In genomic region chr9:7171461-7171860, GRCh38 we compare ENCODE assay signal across 19 cellular contexts.
"Had no signal": no experiment of that assay in that cellular context is flagged by ENCODE, and none has a peak within 500 bp of the region (broad histone marks: within the 10 kb centered on the region; RNA-seq: fewer than 3 reads in every experiment).

No MANE protein-coding gene starts in this region.

- ATAC-seq: activated CD4-positive, CD25-positive, alpha-beta regulatory T cell treated with anti-CD3 and anti-CD28 coated beads, Interleukin-2, amount 50 U/mL, for 24 hours; body of pancreas; left lung; pancreas; sciatic nerve; upper lobe of right lung had no signal

- H3K4me1 ChIP-seq: body of pancreas, colonic mucosa, left lung, pancreas, upper lobe of right lung had no signal

- H3K27me3 ChIP-seq: body of pancreas, colonic mucosa, left lung, pancreas, upper lobe of right lung had no signal

- H3K27ac Mint-ChIP-seq: activated naive CD8-positive, alpha-beta T cell treated with anti-CD3 and anti-CD28 coated beads, Interleukin-2, amount 10 ng/mL, durations not matched to agents 7 days and 5 days; endodermal cell had no signal

- H3K4me3 Mint-ChIP-seq: activated naive CD8-positive, alpha-beta T cell treated with anti-CD3 and anti-CD28 coated beads, Interleukin-2, amount 10 ng/mL, durations not matched to agents 7 days and 5 days; endodermal cell; nephron progenitor cell had no signal

- H3K27me3 Mint-ChIP-seq: activated naive CD8-positive, alpha-beta T cell treated with anti-CD3 and anti-CD28 coated beads, Interleukin-2, amount 10 ng/mL, durations not matched to agents 7 days and 5 days had no signal

- H3K9me3 ChIP-seq: body of pancreas, colonic mucosa, left lung, pancreas, thoracic aorta, upper lobe of right lung had no signal

- H3K27ac ChIP-seq: body of pancreas, colonic mucosa, epithelial cell of prostate, left lung, pancreas, SK-N-MC, thoracic aorta, upper lobe of right lung had no signal

- DNase-seq: activated CD4-positive, alpha-beta T cell treated with anti-CD3 and anti-CD28 coated beads, Interleukin-2, amount 50 U/mL, for 48 hours; activated naive CD4-positive, alpha-beta T cell; activated naive CD8-positive, alpha-beta T cell treated with anti-CD3 and anti-CD28 coated beads, Interleukin-2, amount 10 ng/mL, durations not matched to agents 7 days and 5 days; body of pancreas; central memory CD4-positive, alpha-beta T cell; colonic mucosa; endodermal cell; foreskin fibroblast; left lung; nephron progenitor cell; pancreas; stimulated activated CD4-positive, alpha-beta T cell treated with anti-CD3 and anti-CD28 coated beads, Interleukin-4, amount 100 ng/mL, for 1 hour; upper lobe of right lung had no signal

- H3K9me3 Mint-ChIP-seq: activated naive CD8-positive, alpha-beta T cell treated with anti-CD3 and anti-CD28 coated beads, Interleukin-2, amount 10 ng/mL, durations not matched to agents 7 days and 5 days; endodermal cell; nephron progenitor cell had no signal

- H3K4me3 ChIP-seq: body of pancreas, colonic mucosa, left lung, pancreas, SK-N-MC, smooth muscle cell, thoracic aorta, upper lobe of right lung had no signal
